In genomic region chr11:9775393-9775780, GRCh38 we compare ENCODE assay signal across 17 cellular contexts.
A peak's percentile ranks its signal among the peaks of the same experiment; 100 is the strongest.
DNase-seq lines count a peak whose midpoint lies in the region; ATAC-seq, FAIRE-seq and TF ChIP-seq lines count a peak whose summit lies in the region.
"Had no signal": no experiment of that assay in that cellular context is flagged by ENCODE, and none has a peak within 500 bp of the region (broad histone marks: within the 10 kb centered on the region; RNA-seq: fewer than 3 reads in every experiment).

No MANE protein-coding gene starts in this region.

- H3K4me1 ChIP-seq in astrocyte (ENCODE audit: insufficient read depth, low read length) (peaks cover 15% of the 10 kb centered on the region), mesenchymal stem cell (ENCODE audit: control insufficient read depth, insufficient read depth, low read depth, low read length) (peaks cover 5% of the 10 kb centered on the region), tibial artery (peaks cover 0 to 19% (median 7%) of the 10 kb centered on the region in 4 donors)

- peak overlapping the region; percentile 59 for H3K27ac ChIP-seq in astrocyte (ENCODE audit: low read depth, low read length)
- H3K27ac ChIP-seq in mesenchymal stem cell (ENCODE audit: low read length, poor library complexity, severe bottlenecking), result peak overlapping the region; percentile 22
- peak overlapping the region; percentile 24 to 38 for H3K27ac ChIP-seq in tibial artery
- H3K27ac ChIP-seq: neutrophil, upper lobe of left lung had no signal

- H3K36me3 ChIP-seq in astrocyte (ENCODE audit: insufficient read depth, low read length), result peaks cover 6% of the 10 kb centered on the region
- H3K36me3 ChIP-seq in mesenchymal stem cell (ENCODE audit: control insufficient read depth in 1 of 2, insufficient read depth in 2 of 2, low read depth in 1 of 2, low read length in 2 of 2), result peaks cover 13 to 32% of the 10 kb centered on the region in 2 experiments
- peaks cover 12 to 20% (median 14%) of the 10 kb centered on the region in 3 donors for H3K36me3 ChIP-seq in tibial artery
- H3K36me3 ChIP-seq: colonic mucosa had no signal

- H3K27ac Mint-ChIP-seq in astrocyte (ENCODE audit: unreplicated experiment), result no peak overlapping the region
- H3K27ac Mint-ChIP-seq: T-helper 1 cell treated with Interleukin-12 subunit alpha and Interleukin-12 subunit beta and Interleukin-4 antibody, amounts not matched to agents 30 μg/mL and 1 μg/mL, for 36 hours had no signal

- TF ChIP-seq CTCF in astrocyte (IDR thresholded peaks at IDR 0.05; ENCODE audit: insufficient read depth, low read depth, low read length) (no peak), tibial artery (IDR thresholded peaks at IDR 0.05) (no peak)

- DNase-seq in NCI-H748 (lab: John Stamatoyannopoulos, UW; ENCODE audit: unreplicated experiment), result peak; percentile 25
- DNase-seq in NCI-H748 treated with DMSO at 0.1 percent for 48 hours (lab: John Stamatoyannopoulos, UW), result no peak
- no peak for DNase-seq in astrocyte (ENCODE audit: low read depth)
- no peak for DNase-seq in mesenchymal stem cell
- DNase-seq in tibial artery, result no peak
- no peak for DNase-seq in activated effector memory CD4-positive, alpha-beta T cell treated with Interleukin-2 at 50 U/mL for 16 hours
- DNase-seq in activated CD8-positive, alpha-beta memory T cell treated with anti-CD3 and anti-CD28 coated beads for 24 hours, result no peak
- DNase-seq: aorta, colonic mucosa, Karpas-422, midbrain, NCI-H1105, upper lobe of left lung had no signal

- peaks cover 21% of the 10 kb centered on the region for H3K36me3 Mint-ChIP-seq in astrocyte (ENCODE audit: low read depth, unreplicated experiment)

- no peak overlapping the region for H3K4ac ChIP-seq in mesenchymal stem cell (ENCODE audit: low read depth in 1 of 2, low read length in 2 of 2)

- no peak overlapping the region for H3K14ac ChIP-seq in mesenchymal stem cell (ENCODE audit: low read length in 2 of 2)

- no peak for FAIRE-seq in astrocyte (lab: Jason Lieb, UNC)

- 55% methylated on average over 2 of the region's 2 CpGs for WGBS in mesenchymal stem cell

- no peaks in the 10 kb centered on the region for H3K27me3 ChIP-seq in astrocyte (ENCODE audit: insufficient read depth, low read length)
- no peaks in the 10 kb centered on the region for H3K27me3 ChIP-seq in mesenchymal stem cell (ENCODE audit: control insufficient read depth in 1 of 2, insufficient read depth in 1 of 2, low read length in 2 of 2)
- H3K27me3 ChIP-seq in tibial artery, result no peaks in the 10 kb centered on the region
- H3K27me3 ChIP-seq: colonic mucosa, neutrophil, upper lobe of left lung had no signal

- H3K79me2 ChIP-seq in astrocyte (ENCODE audit: insufficient read depth, low read length), result no peaks in the 10 kb centered on the region

- H3K18ac ChIP-seq in mesenchymal stem cell (ENCODE audit: low read depth in 1 of 2, low read length in 2 of 2), result no peak overlapping the region

- H3K9ac ChIP-seq in astrocyte (ENCODE audit: low read length) (peak overlapping the region; percentile 27), mesenchymal stem cell (ENCODE audit: low read length) (peak overlapping the region; percentile 63)

- no peak overlapping the region for H3K23ac ChIP-seq in mesenchymal stem cell (ENCODE audit: low read length in 2 of 2)

- H3K4me3 ChIP-seq in astrocyte (ENCODE audit: insufficient read depth, low read depth, low read length) (no peak overlapping the region), mesenchymal stem cell (ENCODE audit: insufficient read depth in 1 of 2, low read depth in 1 of 2, low read length in 2 of 2) (no peak overlapping the region), tibial artery (no peak overlapping the region)
- H3K4me3 ChIP-seq: colonic mucosa, skin epidermis, upper lobe of left lung had no signal

- H4K8ac ChIP-seq in mesenchymal stem cell (ENCODE audit: low read length), result no peak overlapping the region

- no peaks in the 10 kb centered on the region for H4K20me1 ChIP-seq in astrocyte (ENCODE audit: insufficient read depth, low read length)

- no peak overlapping the region for H4K91ac ChIP-seq in mesenchymal stem cell (ENCODE audit: low read length)

- no peaks in the 10 kb centered on the region for H3K27me3 Mint-ChIP-seq in astrocyte (ENCODE audit: low read depth, unreplicated experiment)

- peak overlapping the region; percentile 43 for H2AK5ac ChIP-seq in mesenchymal stem cell (ENCODE audit: low read length, severe bottlenecking)

- no peaks in the 10 kb centered on the region for H3K9me3 Mint-ChIP-seq in astrocyte (ENCODE audit: unreplicated experiment)
- H3K9me3 Mint-ChIP-seq: T-helper 1 cell treated with Interleukin-12 subunit alpha and Interleukin-12 subunit beta and Interleukin-4 antibody, amounts not matched to agents 30 μg/mL and 1 μg/mL, for 36 hours had no signal

- H2BK15ac ChIP-seq in mesenchymal stem cell (ENCODE audit: low read depth, poor library complexity, severe bottlenecking), result no peak overlapping the region

- no peak overlapping the region for H3K4me3 Mint-ChIP-seq in astrocyte (ENCODE audit: unreplicated experiment)
- H3K4me3 Mint-ChIP-seq: T-helper 1 cell treated with Interleukin-12 subunit alpha and Interleukin-12 subunit beta and Interleukin-4 antibody, amounts not matched to agents 30 μg/mL and 1 μg/mL, for 36 hours had no signal

- H2BK12ac ChIP-seq in mesenchymal stem cell (ENCODE audit: low read length in 2 of 2), result no peak overlapping the region

- H3K9me3 ChIP-seq in astrocyte (ENCODE audit: insufficient read depth, low read depth, low read length), result no peaks in the 10 kb centered on the region
- no peaks in the 10 kb centered on the region for H3K9me3 ChIP-seq in mesenchymal stem cell (ENCODE audit: control insufficient read depth, low read length)
- H3K9me3 ChIP-seq in tibial artery, result no peaks in the 10 kb centered on the region
- H3K9me3 ChIP-seq: colonic mucosa, neutrophil, upper lobe of left lung had no signal

- peaks cover 8% of the 10 kb centered on the region for H3K4me1 Mint-ChIP-seq in astrocyte (ENCODE audit: low read depth, unreplicated experiment)

- peak overlapping the region; percentile 9 for H2BK5ac ChIP-seq in mesenchymal stem cell (ENCODE audit: low read depth, low read length, poor library complexity, severe bottlenecking)

- H2BK120ac ChIP-seq in mesenchymal stem cell (ENCODE audit: low read depth, low read length), result no peak overlapping the region

- H3K79me1 ChIP-seq in mesenchymal stem cell (replicated peaks; ENCODE audit: low read length, poor library complexity, severe bottlenecking), result peaks cover 6% of the 10 kb centered on the region

- ATAC-seq in GM18873 (IDR thresholded peaks at IDR 0.05; ENCODE audit: low FRiP score, unreplicated experiment), result no peak

- intact Hi-C loops in tibial artery (cut with DNase I; ENCODE audit: low total_unique reads), result no loop called here

- H2AFZ ChIP-seq in astrocyte (ENCODE audit: low read depth, low read length) (no peak overlapping the region), mesenchymal stem cell (ENCODE audit: low read depth, low read length) (no peak overlapping the region)

- H3K4me2 ChIP-seq in astrocyte (ENCODE audit: low read length), result peak overlapping the region; percentile 60
- H3K4me2 ChIP-seq in mesenchymal stem cell (ENCODE audit: low read length, poor library complexity, severe bottlenecking), result no peak overlapping the region
